8 cellular contexts compared by ENCODE assay signal in the genomic region with DNA sequence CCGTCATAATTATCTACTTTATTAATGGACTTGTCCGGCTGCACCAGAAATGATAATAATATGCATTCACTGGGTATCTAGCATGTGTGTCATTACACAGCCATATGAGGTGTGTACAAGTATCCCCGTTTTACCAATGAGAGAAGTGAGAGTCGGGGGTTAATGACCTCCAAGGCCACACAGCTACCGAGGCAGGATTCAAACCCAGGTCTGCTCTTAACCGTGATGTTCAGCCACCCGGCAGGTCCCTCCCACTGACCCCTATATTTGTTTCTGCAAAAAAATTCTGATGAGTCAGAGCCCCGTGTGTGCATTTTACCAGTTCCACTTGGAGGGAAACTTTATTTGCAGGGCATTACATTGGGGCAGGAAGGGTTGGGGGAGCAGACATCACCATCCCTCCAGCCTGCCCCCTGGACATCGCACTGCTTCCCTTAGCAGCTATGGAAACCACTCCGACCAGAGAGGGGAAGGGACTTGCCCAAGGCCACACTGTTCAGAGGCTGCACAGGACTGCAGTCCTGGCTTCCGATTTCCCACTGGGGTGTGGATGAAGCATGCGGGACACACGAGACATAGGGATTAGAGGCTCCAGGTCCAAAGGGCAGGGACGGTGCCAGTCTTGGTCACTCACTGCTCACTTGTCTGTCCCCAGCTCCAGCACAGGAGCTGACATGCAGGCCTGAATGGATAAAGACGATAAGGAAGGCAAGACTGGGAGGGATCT. TPM values are rescaled to one million over a fixed set of nuclear protein-coding genes. Genes with fewer than 3 reads are reported as not detected.
A peak's percentile ranks its signal among the peaks of the same experiment; 100 is the strongest.
DNase-seq lines count a peak whose midpoint lies in the region; ATAC-seq, FAIRE-seq and TF ChIP-seq lines count a peak whose summit lies in the region.

No MANE protein-coding gene starts in this region.

- in situ Hi-C loops in K562 (cut with MboI): no loop called here
- in situ Hi-C loops in HAP-1 (cut with MboI; ENCODE audit: low sequenced_read_pairs): no loop called here

- H3K36me3 ChIP-seq in K562 (ENCODE audit: control insufficient read depth, insufficient read depth, low read length) (no peaks in the 10 kb centered on the region), parathyroid adenoma (ENCODE audit: control insufficient read depth, insufficient read depth, low read length) (no peaks in the 10 kb centered on the region), HAP-1 (replicated peaks) (no peaks in the 10 kb centered on the region)
- H3K36me3 ChIP-seq in effector memory CD4-positive, alpha-beta T cell (ENCODE audit: control insufficient read depth, insufficient read depth, low read length): no peaks in the 10 kb centered on the region

- ATAC-seq in GM18511 (IDR thresholded peaks at IDR 0.05; ENCODE audit: unreplicated experiment): peak; percentile 13
- peak; percentile 24 for ATAC-seq in HG03159 (IDR thresholded peaks at IDR 0.05; ENCODE audit: unreplicated experiment)
- peak; percentile 73 for ATAC-seq in K562
- no peak for ATAC-seq in GM19023 (IDR thresholded peaks at IDR 0.05; ENCODE audit: unreplicated experiment)

- H3K4me3 ChIP-seq in K562: no peak overlapping the region
- no peak overlapping the region for H3K4me3 ChIP-seq in parathyroid adenoma (ENCODE audit: low read depth, low read length)
- no peak overlapping the region for H3K4me3 ChIP-seq in HAP-1
- H3K4me3 ChIP-seq in effector memory CD4-positive, alpha-beta T cell (ENCODE audit: insufficient read depth, low read depth, low read length, poor library complexity, severe bottlenecking): no peak overlapping the region

- WGBS in K562 (ENCODE audit: insufficient coverage, low coverage, missing lambda C conversion rate): 17% methylated on average over 13 of the region's 15 CpGs

- H3K79me2 ChIP-seq in K562 (ENCODE audit: control insufficient read depth, insufficient read depth, low read length): no peaks in the 10 kb centered on the region
- no peaks in the 10 kb centered on the region for H3K79me2 ChIP-seq in parathyroid adenoma

- H3K4me2 ChIP-seq in K562 (ENCODE audit: insufficient read depth, low read length): peak overlapping the region; percentile 71
- H3K4me2 ChIP-seq in parathyroid adenoma (ENCODE audit: low read length): no peak overlapping the region

- no TSS peak for BruUV-seq in K562 (replicated peaks; lab: Mats Ljungman, UMichigan)

- H3K27me3 ChIP-seq in K562 (ENCODE audit: control insufficient read depth in 2 of 2, insufficient read depth in 2 of 2, low read length in 2 of 2) (no peaks in the 10 kb centered on the region), parathyroid adenoma (ENCODE audit: control insufficient read depth, insufficient read depth, low read length) (no peaks in the 10 kb centered on the region), HAP-1 (ENCODE audit: low read depth) (no peaks in the 10 kb centered on the region)
- no peaks in the 10 kb centered on the region for H3K27me3 ChIP-seq in effector memory CD4-positive, alpha-beta T cell (replicated peaks; ENCODE audit: control insufficient read depth, insufficient read depth, low read length, poor library complexity, severe bottlenecking)

- no peak for TF ChIP-seq EP300 in K562 (IDR thresholded peaks at IDR 0.05; ENCODE audit: low read length)

- TF ChIP-seq POLR2A in K562 (conservative IDR thresholded peaks at IDR 0.05): no peak

- POLR2A ChIA-PET in K562 (lab: Yijun Ruan, JAX): interaction anchor here (1.2 kb wide), 1 partner anchor 18 kb away, joined by 3 read pairs; no protein-coding TSS in a partner anchor

- H3K27ac ChIP-seq in K562 (ENCODE audit: extremely low read depth, low read depth, low read length) (peak overlapping the region; percentile 51), parathyroid adenoma (no peak overlapping the region)
- no peak overlapping the region for H3K27ac ChIP-seq in effector memory CD4-positive, alpha-beta T cell (ENCODE audit: insufficient read depth, low read length, poor library complexity, severe bottlenecking)

- no peaks in the 10 kb centered on the region for H3K9me1 ChIP-seq in K562 (ENCODE audit: control insufficient read depth, insufficient read depth, low read length)

- FAIRE-seq in K562 (lab: Jason Lieb, UNC): peak; percentile 77

- no peaks in the 10 kb centered on the region for H3K9me3 ChIP-seq in K562 (replicated peaks; ENCODE audit: control insufficient read depth, insufficient read depth, low read depth, low read length)
- no peaks in the 10 kb centered on the region for H3K9me3 ChIP-seq in parathyroid adenoma (ENCODE audit: control insufficient read depth, low read length)
- H3K9me3 ChIP-seq in HAP-1: no peaks in the 10 kb centered on the region
- H3K9me3 ChIP-seq in effector memory CD4-positive, alpha-beta T cell (ENCODE audit: control insufficient read depth, low read length): no peaks in the 10 kb centered on the region

- H3K4me1 ChIP-seq in K562 (replicated peaks in 1 of 2; ENCODE audit: control insufficient read depth in 2 of 2, insufficient read depth in 2 of 2, low read length in 2 of 2) (peaks cover 22 to 24% of the 10 kb centered on the region in 2 experiments), parathyroid adenoma (peaks cover 8% of the 10 kb centered on the region), HAP-1 (no peaks in the 10 kb centered on the region)
- H3K4me1 ChIP-seq in effector memory CD4-positive, alpha-beta T cell (ENCODE audit: control insufficient read depth, insufficient read depth, low read length, poor library complexity, severe bottlenecking): peaks cover 7% of the 10 kb centered on the region

- TF ChIP-seq CTCF in K562 (IDR thresholded peaks at IDR 0.05 in 2 of 3, conservative IDR thresholded peaks at IDR 0.05 in 1 of 3; ENCODE audit: insufficient read depth in 2 of 3, low read depth in 1 of 3, low read length in 3 of 3): no peak
- TF ChIP-seq CTCF in parathyroid adenoma (IDR thresholded peaks at IDR 0.05): no peak

- H2AFZ ChIP-seq in K562 (ENCODE audit: low read depth, low read length) (peak overlapping the region; percentile 89), parathyroid adenoma (peak overlapping the region; percentile 63)

- peak; percentile 40 to 47 (median 46) for DNase-seq in K562 (ENCODE audit: extremely low read depth in 1 of 4, low spot score in 3 of 4)
- no peak for DNase-seq in HAP-1 (ENCODE audit: low spot score in 2 of 2)
- no peak for DNase-seq in effector memory CD4-positive, alpha-beta T cell
- no peak for DNase-seq in effector CD4-positive, alpha-beta T cell

- no peaks in the 10 kb centered on the region for H4K20me1 ChIP-seq in K562 (replicated peaks; ENCODE audit: control insufficient read depth, insufficient read depth, low read length)

- intact Hi-C loops in K562 (cut with micrococcal nuclease): no loop called here

- H3K9ac ChIP-seq in K562 (ENCODE audit: insufficient read depth in 1 of 2, low read depth in 2 of 2, low read length in 2 of 2): peak overlapping the region in 1 of 2 experiments; percentile 88; a peak in 2 of 4 replicates
- no peak overlapping the region for H3K9ac ChIP-seq in parathyroid adenoma

- TF ChIP-seq RAD21 in K562 (CRISPR knock-in tag; conservative IDR thresholded peaks at IDR 0.05 in 1 of 2, IDR thresholded peaks at IDR 0.05 in 1 of 2): no peak

- CTCF ChIA-PET in K562 (lab: Yijun Ruan, JAX; ENCODE audit: low intra/inter-chr PET ratio): no interaction called here

TF ChIP-seq in K562, 482 proteins besides CTCF, POLR2A, EP300 and RAD21 (continues in another document):
- no peak for TF ChIP-seq TGIF2 (CRISPR knock-in tag; IDR thresholded peaks at IDR 0.05)
- TF ChIP-seq DPF2 (IDR thresholded peaks at IDR 0.05): 0 out of 2 replicates have a peak, but pooled peaks have one; percentile 15
- no peak for TF ChIP-seq SPI1 (IDR thresholded peaks at IDR 0.05; ENCODE audit: borderline replicate concordance, low read depth, low read length)
- TF ChIP-seq ZNF785 (CRISPR knock-in tag; IDR thresholded peaks at IDR 0.05): no peak

RNA-seq across cellular contexts. Expression of gene SRC, which starts 10.1 kb away (rescaled TPM):
- 23.1 and 61.0 TPM in 2 replicates for total RNA-seq in K562 (2011; cell fraction: chromatin; rRNA removed; ENCODE audit: low replicate concordance)
- total RNA-seq in K562 (2011; cell fraction: nucleolus; rRNA removed): 26.7 and 29.4 TPM in 2 replicates
- total RNA-seq in K562 (2011; cell fraction: nucleoplasm; rRNA removed): 20.5 and 28.9 TPM in 2 replicates
- total RNA-seq in K562 (2014; rRNA removed): 2.0 and 4.7 TPM in 2 replicates
- 1.4 and 1.9 TPM in 2 replicates for total RNA-seq in K562 (2014; rRNA removed; fragmentation: Illumina TruSeq; extraction: Trizol)
- total RNA-seq in K562 (2015; rRNA removed; fragmentation: Illumina TruSeq; extraction: Trizol): 2.9 and 3.1 TPM in 2 replicates
- total RNA-seq in K562 (2021): 7.0 and 7.7 TPM in 2 replicates
- 8.0 and 8.5 TPM in 2 replicates for polyA plus RNA-seq in K562 (2011; rRNA removed)
- polyA plus RNA-seq in K562 (2011; cell fraction: cytosol; rRNA removed): 6.8 and 11.9 TPM in 2 replicates
- polyA plus RNA-seq in K562 (2011; cell fraction: nucleus; rRNA removed): 45.7 and 78.2 TPM in 2 replicates
- 4.7 and 5.8 TPM in 2 replicates for polyA plus RNA-seq in K562 (2012)
- 5.4 and 8.3 TPM in 2 replicates for polyA plus RNA-seq in K562 (2014; fragmentation: Illumina TruSeq; extraction: Trizol)
- polyA plus RNA-seq in K562 (2014; fragmentation: Nextera tagmentation; extraction: Ambion mirVana): under 1 TPM; 0.06 to 0.14 TPM
- polyA plus RNA-seq in K562 (2014; rRNA removed): 4.8 and 5.2 TPM in 2 replicates
- polyA minus RNA-seq in K562 (2011; rRNA and poly(A)+ RNA removed): 5.2 and 16.3 TPM in 2 replicates
- 4.0 and 10.0 TPM in 2 replicates for polyA minus RNA-seq in K562 (2011; cell fraction: cytosol; rRNA and poly(A)+ RNA removed)
- 12.3 and 15.8 TPM in 2 replicates for polyA minus RNA-seq in K562 (2011; cell fraction: nucleus; rRNA and poly(A)+ RNA removed)

RNA-seq across cellular contexts. Expression of gene MANBAL, which starts 46.4 kb away (rescaled TPM):
- 19.6 and 33.3 TPM in 2 replicates for total RNA-seq in K562 (2011; cell fraction: chromatin; rRNA removed; ENCODE audit: low replicate concordance)
- total RNA-seq in K562 (2011; cell fraction: nucleolus; rRNA removed): 23.8 and 26.2 TPM in 2 replicates
- 29.3 and 40.0 TPM in 2 replicates for total RNA-seq in K562 (2011; cell fraction: nucleoplasm; rRNA removed)
- total RNA-seq in K562 (2014; rRNA removed) (9.2 and 15.5 TPM in 2 replicates), K562 (2014; rRNA removed; fragmentation: Illumina TruSeq; extraction: Trizol) (10.4 and 12.3 TPM in 2 replicates), K562 (2015; rRNA removed; fragmentation: Illumina TruSeq; extraction: Trizol) (14.1 and 16.3 TPM in 2 replicates), K562 (2021) (15.3 and 16.7 TPM in 2 replicates)
- polyA plus RNA-seq in K562 (2011; rRNA removed) (30.0 and 35.0 TPM in 2 replicates), K562 (2014; fragmentation: Illumina TruSeq; extraction: Trizol) (27.9 and 31.6 TPM in 2 replicates), K562 (2014; fragmentation: Nextera tagmentation; extraction: Ambion mirVana) (10 to 100 TPM; 17.4 to 17.8 TPM), K562 (2014; rRNA removed) (24.8 and 25.3 TPM in 2 replicates)
- polyA plus RNA-seq in K562 (2011; cell fraction: cytosol; rRNA removed): 55.8 and 75.0 TPM in 2 replicates
- polyA plus RNA-seq in K562 (2011; cell fraction: nucleus; rRNA removed): 31.7 and 40.3 TPM in 2 replicates
- polyA plus RNA-seq in K562 (2012): 20.9 and 26.2 TPM in 2 replicates
- polyA minus RNA-seq in K562 (2011; rRNA and poly(A)+ RNA removed): 11.3 and 13.7 TPM in 2 replicates
- 8.8 and 12.4 TPM in 2 replicates for polyA minus RNA-seq in K562 (2011; cell fraction: cytosol; rRNA and poly(A)+ RNA removed)
- polyA minus RNA-seq in K562 (2011; cell fraction: nucleus; rRNA and poly(A)+ RNA removed): 4.8 and 6.2 TPM in 2 replicates

Comparison
In these comparisons a context has a peak if more than half of its experiments do, and no peak if none do; other contexts are left out.
1. DNase-seq: peak in K562 (4 of 4); none in HAP-1 (0 of 2), effector memory CD4-positive, alpha-beta T cell (0 of 3) and effector CD4-positive, alpha-beta T cell (single experiment).